ENCODE assay signal across 8 cellular contexts in the genomic region with DNA sequence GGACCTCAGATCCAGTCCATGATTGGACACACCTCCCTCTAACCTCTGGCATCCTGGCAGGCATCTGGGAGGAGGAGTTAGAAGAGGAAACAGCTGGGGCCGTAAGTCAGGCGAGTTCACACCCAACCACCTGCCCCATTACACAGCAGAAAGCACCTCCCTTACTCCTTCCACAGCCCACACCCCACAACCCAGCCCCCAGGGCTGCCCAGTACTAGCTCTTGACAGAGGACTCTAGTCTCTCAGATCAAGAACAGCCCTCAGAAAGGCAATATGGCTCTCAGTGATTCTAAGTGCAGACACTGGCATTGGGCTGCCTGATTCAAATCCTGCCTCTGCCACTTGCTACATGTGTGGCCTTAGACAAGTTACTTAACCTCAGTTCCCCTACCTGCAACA. TPM values are rescaled to one million over a fixed set of nuclear protein-coding genes. Genes with fewer than 3 reads are reported as not detected.
DNase-seq lines count a peak whose midpoint lies in the region; ATAC-seq and TF ChIP-seq lines count a peak whose summit lies in the region.

No MANE protein-coding gene starts in this region.

- H3K9me2 ChIP-seq in GM23248 (ENCODE audit: insufficient read depth) (no peaks in the 10 kb centered on the region), OCI-LY7 (ENCODE audit: insufficient read depth, low read length) (no peaks in the 10 kb centered on the region)

- BruUV-seq in OCI-LY7 (replicated peaks; lab: Mats Ljungman, UMichigan): no TSS peak

- H4K20me1 ChIP-seq in GM23248 (ENCODE audit: insufficient read depth) (no peaks in the 10 kb centered on the region), OCI-LY7 (ENCODE audit: insufficient read depth, low read length) (no peaks in the 10 kb centered on the region)

- no peak for TF ChIP-seq POLR2A in adrenal gland (IDR thresholded peaks at IDR 0.05)

- in situ Hi-C loops in GM23248 (cut with MboI): no loop called here

- no peak overlapping the region for H3K4me3 ChIP-seq in GM23248
- no peak overlapping the region for H3K4me3 ChIP-seq in left lung
- no peak overlapping the region for H3K4me3 ChIP-seq in adrenal gland
- H3K4me3 ChIP-seq in OCI-LY7 (ENCODE audit: low read depth, low read length, poor library complexity, severe bottlenecking): no peak overlapping the region

- H3K9me3 ChIP-seq in GM23248 (ENCODE audit: low read depth): no peaks in the 10 kb centered on the region
- H3K9me3 ChIP-seq in left lung: no peaks in the 10 kb centered on the region
- no peaks in the 10 kb centered on the region for H3K9me3 ChIP-seq in adrenal gland (replicated peaks in 1 of 3)
- no peaks in the 10 kb centered on the region for H3K9me3 ChIP-seq in OCI-LY7 (ENCODE audit: low read length)

- peaks cover 26% of the 10 kb centered on the region for H3K79me2 ChIP-seq in GM23248 (ENCODE audit: insufficient read depth)
- no peaks in the 10 kb centered on the region for H3K79me2 ChIP-seq in OCI-LY7 (ENCODE audit: insufficient read depth, low read depth, low read length)

- no peaks in the 10 kb centered on the region for H3K27me3 ChIP-seq in GM23248 (replicated peaks; ENCODE audit: insufficient read depth)
- H3K27me3 ChIP-seq in left lung: no peaks in the 10 kb centered on the region
- no peaks in the 10 kb centered on the region for H3K27me3 ChIP-seq in adrenal gland

- ATAC-seq in left lung (peak; percentile 34), GM21423 (IDR thresholded peaks at IDR 0.05; ENCODE audit: unreplicated experiment) (no peak)

- 44 to 55% methylated on average over 2 of the region's 2 CpGs for WGBS in GM23248 (ENCODE audit: low coverage in 1 of 2, low lambda C conversion rate in 2 of 2, missing lambda C conversion rate in 2 of 2), 2 experiments
- WGBS in adrenal gland, 4 donors: 26 to 44% (median 39%) methylated on average over 2 of the region's 2 CpGs; no CpG with 5 or more reads in 1 of the 4 donors

- no peak overlapping the region for H3K9ac ChIP-seq in GM23248

- peak; percentile 76 for DNase-seq in DMS53 (lab: John Stamatoyannopoulos, UW)
- peak; percentile 3 for DNase-seq in GM23248
- DNase-seq in OCI-M1 (lab: John Stamatoyannopoulos, UW): peak; percentile 20
- peak in 1 of 2 donors; percentile 40 for DNase-seq in left lung
- DNase-seq in adrenal gland: no peak
- DNase-seq in cerebellar nuclear complex (lab: John Stamatoyannopoulos, UW): no peak
- DNase-seq in OCI-LY7 (ENCODE audit: low spot score): no peak

- H3F3A ChIP-seq in GM23248 (ENCODE audit: insufficient read depth): no peaks in the 10 kb centered on the region

- POLR2A ChIA-PET in OCI-LY7 (lab: Charles Lee): no interaction called here

- intact Hi-C loops in left lung (cut with DNase I): no loop called here
- intact Hi-C loops in adrenal gland (cut with DNase I): no loop called here
- intact Hi-C loops in OCI-LY7 (cut with micrococcal nuclease; ENCODE audit: unreplicated experiment): no loop called here

- CTCF ChIA-PET in OCI-LY7 (lab: Charles Lee; ENCODE audit: unreplicated experiment): interaction anchor here (0.6 to 0.7 kb wide), 2 partner anchors 157 to 310 kb away, joined by 3 to 4 read pairs; no protein-coding TSS in a partner anchor

- peaks cover 19% of the 10 kb centered on the region for H3K4me1 ChIP-seq in GM23248 (ENCODE audit: insufficient read depth)
- H3K4me1 ChIP-seq in left lung: peaks cover 0 to 22% of the 10 kb centered on the region in 2 donors
- H3K4me1 ChIP-seq in adrenal gland (replicated peaks in 1 of 2): peaks cover 10 to 22% of the 10 kb centered on the region in 2 donors
- H3K4me1 ChIP-seq in OCI-LY7 (ENCODE audit: insufficient read depth, low read length, poor library complexity, severe bottlenecking): no peaks in the 10 kb centered on the region

- no peak overlapping the region for H2AFZ ChIP-seq in GM23248
- H2AFZ ChIP-seq in OCI-LY7 (ENCODE audit: low read length): no peak overlapping the region

- H3K36me3 ChIP-seq in GM23248 (ENCODE audit: low read depth) (no peaks in the 10 kb centered on the region), left lung (no peaks in the 10 kb centered on the region), adrenal gland (replicated peaks in 1 of 2) (no peaks in the 10 kb centered on the region), OCI-LY7 (ENCODE audit: insufficient read depth, low read length) (no peaks in the 10 kb centered on the region)

- H3K4me2 ChIP-seq in GM23248 (ENCODE audit: unreplicated experiment): peak overlapping the region; percentile 27
- H3K4me2 ChIP-seq in OCI-LY7 (ENCODE audit: low read length): no peak overlapping the region

- no peak overlapping the region for H3K27ac ChIP-seq in GM23248
- peak overlapping the region in 1 of 2 donors; percentile 59 for H3K27ac ChIP-seq in left lung
- H3K27ac ChIP-seq in adrenal gland: peak overlapping the region in 2 of 5 donors; percentile 20 to 63
- no peak overlapping the region for H3K27ac ChIP-seq in OCI-LY7 (ENCODE audit: low read depth, low read length, poor library complexity, severe bottlenecking)

- TF ChIP-seq CTCF in left lung (IDR thresholded peaks at IDR 0.05) (no peak), adrenal gland (IDR thresholded peaks at IDR 0.05) (no peak), OCI-LY7 (conservative IDR thresholded peaks at IDR 0.05; ENCODE audit: low read length) (no peak)

RNA-seq across cellular contexts. Expression of a gene that starts 34.1 kb away (rescaled TPM):
- total RNA-seq in GM23248 (2014; rRNA removed; shearing (Covaris generic)): 14.2 and 18.6 TPM in 2 replicates
- 24.8 and 25.1 TPM in 2 replicates for polyA plus RNA-seq in GM23248 (2016; fragmentation: Nextera tagmentation; extraction: Ambion mirVana)
- 10 to 100 TPM; 14.8 to 21.1 TPM for total RNA-seq in left lung
- 10 to 100 TPM in 5 of 8 donors, 1 to 10 TPM in 3; 6.7 to 21.7 (median 13.2) TPM for total RNA-seq in adrenal gland
- polyA plus RNA-seq in adrenal gland: 10 to 100 TPM in 2 of 3 donors, 1 to 10 TPM in 1; 6.4 to 17.3 (median 11.7) TPM
- not detected in 2 replicates for total RNA-seq in OCI-LY7 (2014; rRNA removed; shearing (Covaris generic))
- total RNA-seq in OCI-LY7 (2022): not detected in 2 replicates

Comparison
In these comparisons a context has a peak if more than half of its experiments do, and no peak if none do; other contexts are left out.
1. DNase-seq: peak in DMS53 (single experiment), GM23248 (single experiment) and OCI-M1 (single experiment); none in adrenal gland (0 of 7), cerebellar nuclear complex (0 of 2) and OCI-LY7 (single experiment).
2. RNA of a gene that starts 34.1 kb away (total RNA-seq): 14.8 to 21.1 TPM in left lung, 6.7 to 21.7 TPM in adrenal gland and 14.2 to 18.6 TPM in GM23248; not detected in OCI-LY7; every median in the first group is over 4 times any median in the second.